In the genomic region with DNA sequence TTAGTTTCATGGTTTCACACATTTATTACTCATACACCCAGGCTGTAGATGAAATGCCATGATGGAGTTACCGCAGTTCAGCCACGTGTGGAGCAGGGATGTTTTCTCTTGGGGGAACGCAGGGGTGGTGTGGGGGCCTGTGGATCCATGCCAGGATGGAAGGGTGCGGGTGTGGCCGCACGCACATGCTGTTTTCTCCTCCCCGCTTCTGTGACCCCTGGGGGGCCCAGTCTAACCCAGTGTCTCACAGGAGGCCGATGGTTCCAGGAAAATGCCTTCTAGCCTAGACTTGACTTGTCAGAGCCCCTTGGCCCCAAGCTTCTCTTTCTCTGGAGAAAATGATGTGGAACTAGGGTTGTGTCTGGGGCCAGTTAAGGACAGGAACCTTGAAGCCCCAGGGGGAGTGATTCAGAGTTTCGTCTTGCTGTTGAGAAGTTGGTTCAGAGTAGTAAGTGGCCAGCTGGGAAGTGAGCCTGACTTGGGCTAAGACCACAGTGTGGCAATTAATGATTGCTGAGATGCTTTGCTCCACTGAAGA, we compare ENCODE assay signal across 10 cellular contexts.
DNase-seq lines count a peak whose midpoint lies in the region; ATAC-seq and TF ChIP-seq lines count a peak whose summit lies in the region.
"Had no signal": no experiment of that assay in that cellular context is flagged by ENCODE, and none has a peak within 500 bp of the region (broad histone marks: within the 10 kb centered on the region; RNA-seq: fewer than 3 reads in every experiment).

No MANE protein-coding gene starts in this region.

- H3K9ac ChIP-seq in Loucy (ENCODE audit: low read depth, low read length, poor library complexity, severe bottlenecking) = peak overlapping the region; percentile 21

- no peak overlapping the region for H3K4me3 ChIP-seq in Loucy (ENCODE audit: low read length, poor library complexity, severe bottlenecking)

- BruUV-seq in MCF 10A (replicated peaks; lab: Mats Ljungman, UMichigan) = no TSS peak

- H3K27me3 Mint-ChIP-seq in activated CD8-positive, alpha-beta memory T cell treated with anti-CD3 and anti-CD28 coated beads, Interleukin-2, amount 10 ng/mL, durations not matched to agents 7 days and 5 days = no peaks in the 10 kb centered on the region
- no peaks in the 10 kb centered on the region for H3K27me3 Mint-ChIP-seq in MCF 10A (ENCODE audit: insufficient read depth, unreplicated experiment)
- H3K27me3 Mint-ChIP-seq in stimulated activated memory B cell treated with anti-CD40 and anti-IgM and Interleukin-4, amounts not matched to agents 10 μg/mL and 1 μg/mL and 100 μg/mL, for 72 hours = no peaks in the 10 kb centered on the region

- CTCF ChIA-PET in activated CD8-positive, alpha-beta memory T cell treated with anti-CD3 and anti-CD28 coated beads, Interleukin-2, amount 10 ng/mL, durations not matched to agents 7 days and 5 days (lab: Charles Lee) = interaction anchor here (0.8 to 2.2 kb wide), 6 partner anchors 12 to 322 kb away, joined by 3 to 9 read pairs (median 5); no protein-coding TSS in a partner anchor
- CTCF ChIA-PET in MCF 10A (lab: Yijun Ruan, JAX) = interaction anchor here (0.7 to 1.9 kb wide), 3 partner anchors 27 to 289 kb away, joined by 3 to 8 read pairs (median 3); no protein-coding TSS in a partner anchor
- CTCF ChIA-PET in HEK293T (lab: Yijun Ruan, JAX) = no interaction called here

- peak overlapping the region; percentile 94 for H3K27ac Mint-ChIP-seq in activated CD8-positive, alpha-beta memory T cell treated with anti-CD3 and anti-CD28 coated beads, Interleukin-2, amount 10 ng/mL, durations not matched to agents 7 days and 5 days
- H3K27ac Mint-ChIP-seq in MCF 10A (ENCODE audit: low read depth, unreplicated experiment) = no peak overlapping the region
- H3K27ac Mint-ChIP-seq in stimulated activated memory B cell treated with anti-CD40 and anti-IgM and Interleukin-4, amounts not matched to agents 10 μg/mL and 1 μg/mL and 100 μg/mL, for 72 hours = peak overlapping the region; percentile 60

- H3K4me1 ChIP-seq in Loucy (ENCODE audit: insufficient read depth, low read length, poor library complexity, severe bottlenecking) = peaks cover 45% of the 10 kb centered on the region

- ATAC-seq in activated CD8-positive, alpha-beta memory T cell treated with anti-CD3 and anti-CD28 coated beads, Interleukin-2, amount 10 ng/mL, durations not matched to agents 7 days and 5 days = no peak
- ATAC-seq in stimulated activated memory B cell treated with anti-CD40 and anti-IgM and Interleukin-4, amounts not matched to agents 10 μg/mL and 1 μg/mL and 100 μg/mL, for 72 hours = no peak
- no peak for ATAC-seq in GM18517 (IDR thresholded peaks at IDR 0.05; ENCODE audit: unreplicated experiment)

- H3K27me3 ChIP-seq in Loucy (ENCODE audit: insufficient read depth, low read length, poor library complexity, severe bottlenecking) = no peaks in the 10 kb centered on the region

- peaks cover 7% of the 10 kb centered on the region for H3K9me3 Mint-ChIP-seq in activated CD8-positive, alpha-beta memory T cell treated with anti-CD3 and anti-CD28 coated beads, Interleukin-2, amount 10 ng/mL, durations not matched to agents 7 days and 5 days (ENCODE audit: low read depth)
- H3K9me3 Mint-ChIP-seq in MCF 10A (ENCODE audit: unreplicated experiment) = no peaks in the 10 kb centered on the region
- no peaks in the 10 kb centered on the region for H3K9me3 Mint-ChIP-seq in stimulated activated memory B cell treated with anti-CD40 and anti-IgM and Interleukin-4, amounts not matched to agents 10 μg/mL and 1 μg/mL and 100 μg/mL, for 72 hours

- TF ChIP-seq CTCF in Loucy (conservative IDR thresholded peaks at IDR 0.05; ENCODE audit: low read length) (no peak), MCF 10A (IDR thresholded peaks at IDR 0.05; ENCODE audit: unreplicated experiment) (no peak)

- H4K20me1 ChIP-seq in Loucy (ENCODE audit: insufficient read depth, low read length, poor library complexity, severe bottlenecking) = no peaks in the 10 kb centered on the region

- no peak overlapping the region for H2AFZ ChIP-seq in Loucy (ENCODE audit: low read length)

- intact Hi-C loops in MCF 10A (cut with micrococcal nuclease) = no loop called here

- H3K4me3 Mint-ChIP-seq in activated CD8-positive, alpha-beta memory T cell treated with anti-CD3 and anti-CD28 coated beads, Interleukin-2, amount 10 ng/mL, durations not matched to agents 7 days and 5 days = no peak overlapping the region
- no peak overlapping the region for H3K4me3 Mint-ChIP-seq in MCF 10A (ENCODE audit: unreplicated experiment)
- no peak overlapping the region for H3K4me3 Mint-ChIP-seq in stimulated activated memory B cell treated with anti-CD40 and anti-IgM and Interleukin-4, amounts not matched to agents 10 μg/mL and 1 μg/mL and 100 μg/mL, for 72 hours

- H3K36me3 ChIP-seq in Loucy (ENCODE audit: insufficient read depth, low read length) = peaks cover 20% of the 10 kb centered on the region; the same call in 1 of the 2 replicates

- no peaks in the 10 kb centered on the region for H3K79me2 ChIP-seq in Loucy (ENCODE audit: insufficient read depth, low read length)

- H3K4me1 Mint-ChIP-seq in activated CD8-positive, alpha-beta memory T cell treated with anti-CD3 and anti-CD28 coated beads, Interleukin-2, amount 10 ng/mL, durations not matched to agents 7 days and 5 days = peaks cover 81% of the 10 kb centered on the region
- peaks cover 41% of the 10 kb centered on the region for H3K4me1 Mint-ChIP-seq in MCF 10A (ENCODE audit: insufficient read depth, unreplicated experiment)
- peaks cover 49% of the 10 kb centered on the region for H3K4me1 Mint-ChIP-seq in stimulated activated memory B cell treated with anti-CD40 and anti-IgM and Interleukin-4, amounts not matched to agents 10 μg/mL and 1 μg/mL and 100 μg/mL, for 72 hours

- H3K36me3 Mint-ChIP-seq in activated CD8-positive, alpha-beta memory T cell treated with anti-CD3 and anti-CD28 coated beads, Interleukin-2, amount 10 ng/mL, durations not matched to agents 7 days and 5 days = peaks cover 85% of the 10 kb centered on the region
- H3K36me3 Mint-ChIP-seq in MCF 10A (ENCODE audit: insufficient read depth, unreplicated experiment) = no peaks in the 10 kb centered on the region
- H3K36me3 Mint-ChIP-seq in stimulated activated memory B cell treated with anti-CD40 and anti-IgM and Interleukin-4, amounts not matched to agents 10 μg/mL and 1 μg/mL and 100 μg/mL, for 72 hours = peaks cover 85% of the 10 kb centered on the region

- H3K4me2 ChIP-seq in Loucy (ENCODE audit: low read depth, low read length, poor library complexity, severe bottlenecking) = no peak overlapping the region

- DNase-seq in activated CD8-positive, alpha-beta memory T cell treated with anti-CD3 and anti-CD28 coated beads, Interleukin-2, amount 10 ng/mL, durations not matched to agents 7 days and 5 days = no peak
- DNase-seq in activated CD8-positive, alpha-beta memory T cell treated with anti-CD3 and anti-CD28 coated beads, Interleukin-2, amount 50 U/mL, for 48 hours = no peak
- peak; percentile 84 for DNase-seq in MCF 10A (ENCODE audit: unreplicated experiment)
- DNase-seq in amygdala (lab: John Stamatoyannopoulos, UW) = no peak
- DNase-seq in HEK293T (ENCODE audit: extremely low spot score) = no peak
- DNase-seq: NCI-H146, RPMI8226 had no signal

- H3F3A ChIP-seq in Loucy (ENCODE audit: low read depth) = no peaks in the 10 kb centered on the region

- no peaks in the 10 kb centered on the region for H3K9me2 ChIP-seq in Loucy (replicated peaks; ENCODE audit: low read depth, low read length)

- POLR2A ChIA-PET in MCF 10A (lab: Yijun Ruan, JAX) = no interaction called here
- POLR2A ChIA-PET in HEK293T (lab: Yijun Ruan, JAX) = no interaction called here

- no peaks in the 10 kb centered on the region for H3K9me3 ChIP-seq in Loucy (ENCODE audit: insufficient read depth, low read depth, low read length)

TF ChIP-seq in HEK293T, 16 proteins besides CTCF, POLR2A, EP300 and RAD21:
- TF ChIP-seq HDGF (IDR thresholded peaks at IDR 0.05; ENCODE audit: borderline replicate concordance) (no peak), LEF1 (IDR thresholded peaks at IDR 0.05; ENCODE audit: borderline replicate concordance) (no peak), FOXA1 (IDR thresholded peaks at IDR 0.05) (no peak), BHLHE40 (IDR thresholded peaks at IDR 0.05; ENCODE audit: borderline replicate concordance) (no peak), FOXK2 (IDR thresholded peaks at IDR 0.05) (no peak), ELF4 (IDR thresholded peaks at IDR 0.05) (no peak), SUZ12 (IDR thresholded peaks at IDR 0.05) (no peak), TARDBP (IDR thresholded peaks at IDR 0.05) (no peak), L3MBTL2 (conservative IDR thresholded peaks at IDR 0.05) (no peak), CTBP1 (IDR thresholded peaks at IDR 0.05; ENCODE audit: borderline replicate concordance) (no peak), ZNF384 (IDR thresholded peaks at IDR 0.05) (no peak), ARNT (IDR thresholded peaks at IDR 0.05) (no peak), FOXM1 (IDR thresholded peaks at IDR 0.05; ENCODE audit: borderline replicate concordance) (no peak), NFRKB (IDR thresholded peaks at IDR 0.05) (no peak), SP1 (IDR thresholded peaks at IDR 0.05) (no peak)
- TF ChIP-seq, protein P1, sequence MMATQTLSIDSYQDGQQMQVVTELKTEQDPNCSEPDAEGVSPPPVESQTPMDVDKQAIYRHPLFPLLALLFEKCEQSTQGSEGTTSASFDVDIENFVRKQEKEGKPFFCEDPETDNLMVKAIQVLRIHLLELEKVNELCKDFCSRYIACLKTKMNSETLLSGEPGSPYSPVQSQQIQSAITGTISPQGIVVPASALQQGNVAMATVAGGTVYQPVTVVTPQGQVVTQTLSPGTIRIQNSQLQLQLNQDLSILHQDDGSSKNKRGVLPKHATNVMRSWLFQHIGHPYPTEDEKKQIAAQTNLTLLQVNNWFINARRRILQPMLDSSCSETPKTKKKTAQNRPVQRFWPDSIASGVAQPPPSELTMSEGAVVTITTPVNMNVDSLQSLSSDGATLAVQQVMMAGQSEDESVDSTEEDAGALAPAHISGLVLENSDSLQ (IDR thresholded peaks at IDR 0.05) = no peak
TF ChIP-seq in HEK293T: peak in this region for 0.
